ENCODE assay signal across 14 cellular contexts in the genomic region with DNA sequence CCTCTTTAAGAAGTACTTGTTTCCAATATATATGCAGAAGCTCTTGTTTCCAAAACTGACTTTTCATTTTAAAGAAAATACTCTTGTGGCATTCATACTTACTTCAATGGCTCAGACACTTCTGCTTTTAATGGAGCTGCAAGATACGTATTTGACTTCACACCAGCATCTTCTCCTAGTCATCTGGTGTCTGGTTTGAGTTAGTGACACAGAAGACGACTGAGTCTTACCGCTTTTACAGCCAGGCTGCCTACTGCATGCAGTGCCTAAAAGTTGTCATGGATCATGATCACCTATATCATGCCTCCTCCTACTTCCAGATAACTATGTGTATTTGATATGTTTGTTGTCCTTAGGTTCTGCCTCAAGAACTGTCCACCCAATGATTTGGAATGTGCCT.
"Had no signal": no experiment of that assay in that cellular context is flagged by ENCODE, and none has a peak within 500 bp of the region (broad histone marks: within the 10 kb centered on the region; RNA-seq: fewer than 3 reads in every experiment).

No MANE protein-coding gene starts in this region.

- H3K4me1 ChIP-seq: colonic mucosa, gastrocnemius medialis had no signal

- H3K4me3 ChIP-seq: colonic mucosa, gastrocnemius medialis, heart right ventricle, lung, thyroid gland had no signal

- DNase-seq: activated CD4-positive, alpha-beta T cell treated with anti-CD3 and anti-CD28 coated beads, Interleukin-2, amount 10 ng/mL, durations not matched to agents 7 days and 5 days; activated naive CD4-positive, alpha-beta T cell treated with Interleukin-2 at 50 U/mL for 16 hours; activated T-cell treated with anti-CD3 and anti-CD28 coated beads for 4 hours; caudate nucleus; colonic mucosa; effector CD4-positive, alpha-beta T cell; gastrocnemius medialis; heart right ventricle; left cardiac atrium; naive B cell; stimulated activated CD4-positive, alpha-beta T cell treated with anti-CD3 and anti-CD28 coated beads, Interleukin-2, amount 100 ng/mL, for 48 hours; thyroid gland had no signal

- H3K9me3 ChIP-seq: colonic mucosa, gastrocnemius medialis, thyroid gland had no signal

- H3K27me3 ChIP-seq: colonic mucosa, gastrocnemius medialis, heart right ventricle, thyroid gland had no signal

- H3K36me3 ChIP-seq: colonic mucosa, gastrocnemius medialis, thyroid gland had no signal

- ATAC-seq: gastrocnemius medialis; heart right ventricle; left cardiac atrium; stimulated activated memory B cell treated with anti-CD40 and anti-IgM and Interleukin-4, amounts not matched to agents 10 μg/mL and 1 μg/mL and 100 μg/mL, for 72 hours had no signal

- H3K27ac ChIP-seq: colonic mucosa, gastrocnemius medialis, heart right ventricle had no signal
